Comparison of ENCODE assay signal across 1 cellular context in genomic region chr6:52598123-52598823, GRCh38.
TF ChIP-seq lines count a peak whose summit lies in the region.

No MANE protein-coding gene starts in this region.

TF ChIP-seq in K562, 482 proteins besides CTCF, POLR2A, EP300 and RAD21 (continued from another document and continues in another):
- TF ChIP-seq, protein P1, sequence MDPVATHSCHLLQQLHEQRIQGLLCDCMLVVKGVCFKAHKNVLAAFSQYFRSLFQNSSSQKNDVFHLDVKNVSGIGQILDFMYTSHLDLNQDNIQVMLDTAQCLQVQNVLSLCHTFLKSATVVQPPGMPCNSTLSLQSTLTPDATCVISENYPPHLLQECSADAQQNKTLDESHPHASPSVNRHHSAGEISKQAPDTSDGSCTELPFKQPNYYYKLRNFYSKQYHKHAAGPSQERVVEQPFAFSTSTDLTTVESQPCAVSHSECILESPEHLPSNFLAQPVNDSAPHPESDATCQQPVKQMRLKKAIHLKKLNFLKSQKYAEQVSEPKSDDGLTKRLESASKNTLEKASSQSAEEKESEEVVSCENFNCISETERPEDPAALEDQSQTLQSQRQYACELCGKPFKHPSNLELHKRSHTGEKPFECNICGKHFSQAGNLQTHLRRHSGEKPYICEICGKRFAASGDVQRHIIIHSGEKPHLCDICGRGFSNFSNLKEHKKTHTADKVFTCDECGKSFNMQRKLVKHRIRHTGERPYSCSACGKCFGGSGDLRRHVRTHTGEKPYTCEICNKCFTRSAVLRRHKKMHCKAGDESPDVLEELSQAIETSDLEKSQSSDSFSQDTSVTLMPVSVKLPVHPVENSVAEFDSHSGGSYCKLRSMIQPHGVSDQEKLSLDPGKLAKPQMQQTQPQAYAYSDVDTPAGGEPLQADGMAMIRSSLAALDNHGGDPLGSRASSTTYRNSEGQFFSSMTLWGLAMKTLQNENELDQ (CRISPR knock-in tag; IDR thresholded peaks at IDR 0.05; ENCODE audit: borderline replicate concordance) = no peak
- TF ChIP-seq MBD2 (IDR thresholded peaks at IDR 0.05; ENCODE audit: borderline replicate concordance, low read depth) (no peak), MYC (IDR thresholded peaks at IDR 0.05; ENCODE audit: low read depth, low read length) (peak; percentile 63; the same call in 1 of the 2 replicates), MYC (CRISPR knock-in tag; IDR thresholded peaks at IDR 0.05; ENCODE audit: borderline replicate concordance, low read depth) (no peak), ZNF347 (CRISPR knock-in tag; IDR thresholded peaks at IDR 0.05; ENCODE audit: low read depth) (no peak), HOXB6 (CRISPR knock-in tag; IDR thresholded peaks at IDR 0.05; ENCODE audit: borderline replicate concordance) (no peak), MCM7 (IDR thresholded peaks at IDR 0.05) (no peak), NONO (IDR thresholded peaks at IDR 0.05; ENCODE audit: low read depth in 2 of 2, low read length in 1 of 2) (no peak), NR1H2 (CRISPR knock-in tag; IDR thresholded peaks at IDR 0.05) (no peak), ZZZ3 (IDR thresholded peaks at IDR 0.05) (no peak), EGR1 (conservative IDR thresholded peaks at IDR 0.05) (no peak), ZC3H4 (CRISPR knock-in tag; IDR thresholded peaks at IDR 0.05; ENCODE audit: borderline replicate concordance) (no peak), PREB (CRISPR knock-in tag; IDR thresholded peaks at IDR 0.05) (no peak), GABPB2 (CRISPR knock-in tag; conservative IDR thresholded peaks at IDR 0.05) (no peak), AFF4 (CRISPR knock-in tag; IDR thresholded peaks at IDR 0.05) (no peak), ZNF655 (CRISPR knock-in tag; IDR thresholded peaks at IDR 0.05) (no peak), SIRT6 (IDR thresholded peaks at IDR 0.05; ENCODE audit: low read depth, low read length) (no peak), EP400 (IDR thresholded peaks at IDR 0.05) (peak; percentile 43; the same call in 1 of the 2 replicates), ELK3 (CRISPR knock-in tag; IDR thresholded peaks at IDR 0.05) (no peak), ZNF217 (CRISPR knock-in tag; IDR thresholded peaks at IDR 0.05) (no peak), NCOA6 (IDR thresholded peaks at IDR 0.05) (no peak), NR4A1 (CRISPR knock-in tag; IDR thresholded peaks at IDR 0.05) (no peak), NR4A1 (tag; IDR thresholded peaks at IDR 0.05) (no peak; the same call in 1 of the 2 replicates), ZNF174 (CRISPR knock-in tag; IDR thresholded peaks at IDR 0.05) (no peak), MCM5 (IDR thresholded peaks at IDR 0.05; ENCODE audit: low read depth) (no peak), CREB3 (tag; conservative IDR thresholded peaks at IDR 0.05; ENCODE audit: low read depth) (no peak), BRCA1 (IDR thresholded peaks at IDR 0.05) (no peak), BRCA1 (CRISPR knock-in tag; IDR thresholded peaks at IDR 0.05) (no peak), RBM22 (IDR thresholded peaks at IDR 0.05; ENCODE audit: low read depth, low read length, poor library complexity, severe bottlenecking) (no peak), CHD4 (IDR thresholded peaks at IDR 0.05; ENCODE audit: insufficient read depth, insufficient replicate concordance, low read depth, low read length, poor library complexity, severe bottlenecking) (no peak), SAFB2 (IDR thresholded peaks at IDR 0.05; ENCODE audit: borderline replicate concordance, low read depth, low read length, severe bottlenecking) (no peak), SRSF3 (IDR thresholded peaks at IDR 0.05; ENCODE audit: insufficient read depth, low read length) (no peak), NCOA1 (IDR thresholded peaks at IDR 0.05; ENCODE audit: low read depth) (no peak), MYBL2 (IDR thresholded peaks at IDR 0.05; ENCODE audit: low read depth) (no peak), MYBL2 (CRISPR knock-in tag; IDR thresholded peaks at IDR 0.05; ENCODE audit: borderline replicate concordance) (no peak), ELF1 (tag; IDR thresholded peaks at IDR 0.05) (peak; percentile 69), TSC22D4 (tag; IDR thresholded peaks at IDR 0.05) (no peak), CBX2 (IDR thresholded peaks at IDR 0.05; ENCODE audit: insufficient read depth, low read length, poor library complexity, severe bottlenecking) (no peak), ARID1B (IDR thresholded peaks at IDR 0.05) (0 out of 2 replicates have a peak, but pooled peaks have one; percentile 16)
- TF ChIP-seq, protein P2, sequence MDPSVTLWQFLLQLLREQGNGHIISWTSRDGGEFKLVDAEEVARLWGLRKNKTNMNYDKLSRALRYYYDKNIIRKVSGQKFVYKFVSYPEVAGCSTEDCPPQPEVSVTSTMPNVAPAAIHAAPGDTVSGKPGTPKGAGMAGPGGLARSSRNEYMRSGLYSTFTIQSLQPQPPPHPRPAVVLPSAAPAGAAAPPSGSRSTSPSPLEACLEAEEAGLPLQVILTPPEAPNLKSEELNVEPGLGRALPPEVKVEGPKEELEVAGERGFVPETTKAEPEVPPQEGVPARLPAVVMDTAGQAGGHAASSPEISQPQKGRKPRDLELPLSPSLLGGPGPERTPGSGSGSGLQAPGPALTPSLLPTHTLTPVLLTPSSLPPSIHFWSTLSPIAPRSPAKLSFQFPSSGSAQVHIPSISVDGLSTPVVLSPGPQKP (CRISPR knock-in tag; IDR thresholded peaks at IDR 0.05) = no peak
- TF ChIP-seq, protein P3, sequence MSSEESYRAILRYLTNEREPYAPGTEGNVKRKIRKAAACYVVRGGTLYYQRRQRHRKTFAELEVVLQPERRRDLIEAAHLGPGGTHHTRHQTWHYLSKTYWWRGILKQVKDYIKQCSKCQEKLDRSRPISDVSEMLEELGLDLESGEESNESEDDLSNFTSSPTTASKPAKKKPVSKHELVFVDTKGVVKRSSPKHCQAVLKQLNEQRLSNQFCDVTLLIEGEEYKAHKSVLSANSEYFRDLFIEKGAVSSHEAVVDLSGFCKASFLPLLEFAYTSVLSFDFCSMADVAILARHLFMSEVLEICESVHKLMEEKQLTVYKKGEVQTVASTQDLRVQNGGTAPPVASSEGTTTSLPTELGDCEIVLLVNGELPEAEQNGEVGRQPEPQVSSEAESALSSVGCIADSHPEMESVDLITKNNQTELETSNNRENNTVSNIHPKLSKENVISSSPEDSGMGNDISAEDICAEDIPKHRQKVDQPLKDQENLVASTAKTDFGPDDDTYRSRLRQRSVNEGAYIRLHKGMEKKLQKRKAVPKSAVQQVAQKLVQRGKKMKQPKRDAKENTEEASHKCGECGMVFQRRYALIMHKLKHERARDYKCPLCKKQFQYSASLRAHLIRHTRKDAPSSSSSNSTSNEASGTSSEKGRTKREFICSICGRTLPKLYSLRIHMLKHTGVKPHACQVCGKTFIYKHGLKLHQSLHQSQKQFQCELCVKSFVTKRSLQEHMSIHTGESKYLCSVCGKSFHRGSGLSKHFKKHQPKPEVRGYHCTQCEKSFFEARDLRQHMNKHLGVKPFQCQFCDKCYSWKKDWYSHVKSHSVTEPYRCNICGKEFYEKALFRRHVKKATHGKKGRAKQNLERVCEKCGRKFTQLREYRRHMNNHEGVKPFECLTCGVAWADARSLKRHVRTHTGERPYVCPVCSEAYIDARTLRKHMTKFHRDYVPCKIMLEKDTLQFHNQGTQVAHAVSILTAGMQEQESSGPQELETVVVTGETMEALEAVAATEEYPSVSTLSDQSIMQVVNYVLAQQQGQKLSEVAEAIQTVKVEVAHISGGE (CRISPR knock-in tag; IDR thresholded peaks at IDR 0.05) = 0 out of 6 replicates have a peak, but pooled peaks of 1 of the 3 experiments have one; percentile 39
- TF ChIP-seq, protein P4, sequence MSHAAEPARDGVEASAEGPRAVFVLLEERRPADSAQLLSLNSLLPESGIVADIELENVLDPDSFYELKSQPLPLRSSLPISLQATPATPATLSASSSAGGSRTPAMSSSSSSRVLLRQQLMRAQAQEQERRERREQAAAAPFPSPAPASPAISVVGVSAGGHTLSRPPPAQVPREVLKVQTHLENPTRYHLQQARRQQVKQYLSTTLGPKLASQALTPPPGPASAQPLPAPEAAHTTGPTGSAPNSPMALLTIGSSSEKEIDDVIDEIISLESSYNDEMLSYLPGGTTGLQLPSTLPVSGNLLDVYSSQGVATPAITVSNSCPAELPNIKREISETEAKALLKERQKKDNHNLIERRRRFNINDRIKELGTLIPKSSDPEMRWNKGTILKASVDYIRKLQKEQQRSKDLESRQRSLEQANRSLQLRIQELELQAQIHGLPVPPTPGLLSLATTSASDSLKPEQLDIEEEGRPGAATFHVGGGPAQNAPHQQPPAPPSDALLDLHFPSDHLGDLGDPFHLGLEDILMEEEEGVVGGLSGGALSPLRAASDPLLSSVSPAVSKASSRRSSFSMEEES (CRISPR knock-in tag; IDR thresholded peaks at IDR 0.05) = no peak
